In genomic region chr1:173749137-173749536, GRCh38 we compare ENCODE assay signal across 23 cellular contexts. TPM values are rescaled to one million over a fixed set of nuclear protein-coding genes. Genes with fewer than 3 reads are reported as not detected.
DNase-seq lines count a peak whose midpoint lies in the region; ATAC-seq, FAIRE-seq and TF ChIP-seq lines count a peak whose summit lies in the region.
"Had no signal": no experiment of that assay in that cellular context is flagged by ENCODE, and none has a peak within 500 bp of the region (broad histone marks: within the 10 kb centered on the region; RNA-seq: fewer than 3 reads in every experiment).

No MANE protein-coding gene starts in this region.

- H3K4me3 ChIP-seq in A549 (no peak overlapping the region), GM23338 (no peak overlapping the region), adipocyte (ENCODE audit: low read length) (no peak overlapping the region)

- H3K4me1 ChIP-seq in A549 (peaks cover 7% of the 10 kb centered on the region; the same call in 1 of the 3 replicates), GM23338 (ENCODE audit: insufficient read depth) (no peaks in the 10 kb centered on the region), adipocyte (ENCODE audit: control insufficient read depth, insufficient read depth, low read length) (no peaks in the 10 kb centered on the region)

- H3K9me3 Mint-ChIP-seq in GM23338: no peaks in the 10 kb centered on the region
- H3K9me3 Mint-ChIP-seq in activated T-helper 2 cell treated with anti-CD3 and anti-CD28 coated beads, Interferon-gamma antibody, Interleukin-2, Interleukin-4, amounts not matched to agents 10 μg/mL and 5 μg/mL and 100 μg/mL, durations not matched to agents 14 hours and 24 hours and 36 hours: no peaks in the 10 kb centered on the region
- no peaks in the 10 kb centered on the region for H3K9me3 Mint-ChIP-seq in activated CD4-positive, alpha-beta memory T cell treated with anti-CD3 and anti-CD28 coated beads, Interleukin-2, amount 10 ng/mL, durations not matched to agents 7 days and 5 days
- H3K9me3 Mint-ChIP-seq: IgD-negative memory B cell had no signal

- H3K9me3 ChIP-seq in A549: no peaks in the 10 kb centered on the region
- no peaks in the 10 kb centered on the region for H3K9me3 ChIP-seq in adipocyte (ENCODE audit: control insufficient read depth, low read length)
- H3K9me3 ChIP-seq: SK-N-SH had no signal

- ATAC-seq in A549: no peak
- no peak for ATAC-seq in GM23338
- ATAC-seq: HCT116 had no signal

- H3K9me2 ChIP-seq in GM23338 (ENCODE audit: insufficient read depth): no peaks in the 10 kb centered on the region
- H3K9me2 ChIP-seq: SK-N-SH had no signal

- no peak overlapping the region for H2AFZ ChIP-seq in GM23338

- TF ChIP-seq RAD21 in A549 (conservative IDR thresholded peaks at IDR 0.05 in 1 of 2, IDR thresholded peaks at IDR 0.05 in 1 of 2): no peak

- H3K4me3 Mint-ChIP-seq in GM23338: no peak overlapping the region
- H3K4me3 Mint-ChIP-seq in activated T-helper 2 cell treated with anti-CD3 and anti-CD28 coated beads, Interferon-gamma antibody, Interleukin-2, Interleukin-4, amounts not matched to agents 10 μg/mL and 5 μg/mL and 100 μg/mL, durations not matched to agents 14 hours and 24 hours and 36 hours (ENCODE audit: low read depth): no peak overlapping the region
- no peak overlapping the region for H3K4me3 Mint-ChIP-seq in activated CD4-positive, alpha-beta memory T cell treated with anti-CD3 and anti-CD28 coated beads, Interleukin-2, amount 10 ng/mL, durations not matched to agents 7 days and 5 days
- H3K4me3 Mint-ChIP-seq: IgD-negative memory B cell had no signal

- TF ChIP-seq EP300 in A549 (IDR thresholded peaks at IDR 0.05): no peak

- peak overlapping the region; percentile 62 for H3K27ac Mint-ChIP-seq in GM23338
- H3K27ac Mint-ChIP-seq in activated T-helper 2 cell treated with anti-CD3 and anti-CD28 coated beads, Interferon-gamma antibody, Interleukin-2, Interleukin-4, amounts not matched to agents 10 μg/mL and 5 μg/mL and 100 μg/mL, durations not matched to agents 14 hours and 24 hours and 36 hours: no peak overlapping the region
- no peak overlapping the region for H3K27ac Mint-ChIP-seq in activated CD4-positive, alpha-beta memory T cell treated with anti-CD3 and anti-CD28 coated beads, Interleukin-2, amount 10 ng/mL, durations not matched to agents 7 days and 5 days
- H3K27ac Mint-ChIP-seq: IgD-negative memory B cell had no signal

- TF ChIP-seq CTCF in A549 (IDR thresholded peaks at IDR 0.05): no peak
- no peak for TF ChIP-seq CTCF in GM23338 (conservative IDR thresholded peaks at IDR 0.05; ENCODE audit: low read depth in 2 of 2)

- 70% methylated on average over 4 of the region's 4 CpGs for WGBS in A549 (ENCODE audit: missing lambda C conversion rate)

- H3F3A ChIP-seq in GM23338 (replicated peaks; ENCODE audit: low read depth): no peaks in the 10 kb centered on the region

- H3K27me3 Mint-ChIP-seq in GM23338 (ENCODE audit: insufficient read depth, low read depth, poor library complexity): no peaks in the 10 kb centered on the region
- no peaks in the 10 kb centered on the region for H3K27me3 Mint-ChIP-seq in activated T-helper 2 cell treated with anti-CD3 and anti-CD28 coated beads, Interferon-gamma antibody, Interleukin-2, Interleukin-4, amounts not matched to agents 10 μg/mL and 5 μg/mL and 100 μg/mL, durations not matched to agents 14 hours and 24 hours and 36 hours (ENCODE audit: low read depth)
- no peaks in the 10 kb centered on the region for H3K27me3 Mint-ChIP-seq in activated CD4-positive, alpha-beta memory T cell treated with anti-CD3 and anti-CD28 coated beads, Interleukin-2, amount 10 ng/mL, durations not matched to agents 7 days and 5 days
- H3K27me3 Mint-ChIP-seq: IgD-negative memory B cell had no signal

- H3K4me2 ChIP-seq in A549 (peak overlapping the region; percentile 27; the same call in 1 of the 3 replicates), GM23338 (no peak overlapping the region)
- H3K4me2 ChIP-seq: SK-N-SH had no signal

- POLR2A ChIA-PET in A549 (lab: Yijun Ruan, JAX): no interaction called here
- POLR2A ChIA-PET in activated CD4-positive, alpha-beta memory T cell treated with anti-CD3 and anti-CD28 coated beads, Interleukin-2, amount 10 ng/mL, durations not matched to agents 7 days and 5 days (lab: Charles Lee): no interaction called here

- intact Hi-C loops in activated T-helper 2 cell treated with anti-CD3 and anti-CD28 coated beads, Interferon-gamma antibody, Interleukin-2, Interleukin-4, amounts not matched to agents 10 μg/mL and 5 μg/mL and 100 μg/mL, durations not matched to agents 14 hours and 24 hours and 36 hours (cut with micrococcal nuclease): no loop called here

- H3K27ac ChIP-seq in A549 (no peak overlapping the region), GM23338 (ENCODE audit: low read depth) (no peak overlapping the region; the same call in 1 of the 2 replicates)
- H3K27ac ChIP-seq: 22Rv1, C4-2B had no signal

- DNase-seq in A549 (ENCODE audit: low read depth in 1 of 2, low spot score in 1 of 2) (peak in 1 of 2 experiments; percentile 6), GM23338 (ENCODE audit: low spot score) (no peak), adipocyte (ENCODE audit: low read depth) (peak; percentile 6), fibroblast of peridontal ligament (ENCODE audit: extremely low read depth) (peak; percentile 46), kidney glomerular epithelial cell (lab: John Stamatoyannopoulos, UW) (no peak)
- DNase-seq in activated T-helper 2 cell treated with anti-CD3 and anti-CD28 coated beads, Interferon-gamma antibody, Interleukin-2, Interleukin-4, amounts not matched to agents 10 μg/mL and 5 μg/mL and 100 μg/mL, durations not matched to agents 14 hours and 24 hours and 36 hours (ENCODE audit: low spot score): no peak
- DNase-seq in stimulated activated CD4-positive, alpha-beta T cell treated with anti-CD3 and anti-CD28 coated beads, Interleukin-4, amount 100 ng/mL, for 1 hour: no peak
- no peak for DNase-seq in activated CD4-positive, alpha-beta memory T cell treated with anti-CD3 and anti-CD28 coated beads, Interleukin-2, amount 10 ng/mL, durations not matched to agents 7 days and 5 days
- DNase-seq: GOT3, Karpas-422, NCI-H1694, NCI-H2081, NCI-H2171 treated with DMSO at 0.1 percent for 48 hours, NCI-H446, NCI-H526, RPMI8226, SHP77 treated with DMSO at 0.1 percent for 48 hours, SK-N-SH had no signal

- CTCF ChIA-PET in A549 (lab: Yijun Ruan, JAX): no interaction called here
- CTCF ChIA-PET in activated CD4-positive, alpha-beta memory T cell treated with anti-CD3 and anti-CD28 coated beads, Interleukin-2, amount 10 ng/mL, durations not matched to agents 7 days and 5 days (lab: Charles Lee): no interaction called here

- no peak for FAIRE-seq in A549 (lab: Jason Lieb, UNC)
- FAIRE-seq: HTR-8/SVneo had no signal

- H3K79me2 ChIP-seq in GM23338 (replicated peaks; ENCODE audit: insufficient read depth): peaks cover 3% of the 10 kb centered on the region

- H3K27me3 ChIP-seq in GM23338 (ENCODE audit: insufficient read depth) (no peaks in the 10 kb centered on the region), adipocyte (replicated peaks; ENCODE audit: control insufficient read depth, insufficient read depth, low read length) (no peaks in the 10 kb centered on the region)

- TF ChIP-seq POLR2A in A549 (IDR thresholded peaks at IDR 0.05; ENCODE audit: low read length): no peak

- no peaks in the 10 kb centered on the region for H3K4me1 Mint-ChIP-seq in GM23338
- H3K4me1 Mint-ChIP-seq in activated T-helper 2 cell treated with anti-CD3 and anti-CD28 coated beads, Interferon-gamma antibody, Interleukin-2, Interleukin-4, amounts not matched to agents 10 μg/mL and 5 μg/mL and 100 μg/mL, durations not matched to agents 14 hours and 24 hours and 36 hours (ENCODE audit: low read depth): peaks cover 1% of the 10 kb centered on the region
- H3K4me1 Mint-ChIP-seq in activated CD4-positive, alpha-beta memory T cell treated with anti-CD3 and anti-CD28 coated beads, Interleukin-2, amount 10 ng/mL, durations not matched to agents 7 days and 5 days: peaks cover 3% of the 10 kb centered on the region

- H3K36me3 Mint-ChIP-seq in GM23338 (ENCODE audit: low read depth): no peaks in the 10 kb centered on the region
- H3K36me3 Mint-ChIP-seq in activated T-helper 2 cell treated with anti-CD3 and anti-CD28 coated beads, Interferon-gamma antibody, Interleukin-2, Interleukin-4, amounts not matched to agents 10 μg/mL and 5 μg/mL and 100 μg/mL, durations not matched to agents 14 hours and 24 hours and 36 hours (ENCODE audit: low read depth): peaks cover 26% of the 10 kb centered on the region
- H3K36me3 Mint-ChIP-seq in activated CD4-positive, alpha-beta memory T cell treated with anti-CD3 and anti-CD28 coated beads, Interleukin-2, amount 10 ng/mL, durations not matched to agents 7 days and 5 days (ENCODE audit: low read depth): peaks cover 19% of the 10 kb centered on the region

- no peak overlapping the region for H3K9ac ChIP-seq in adipocyte (ENCODE audit: low read length)
- H3K9ac ChIP-seq: SK-N-SH had no signal

- no peaks in the 10 kb centered on the region for H4K20me1 ChIP-seq in GM23338 (replicated peaks; ENCODE audit: insufficient read depth)

- H3K36me3 ChIP-seq in GM23338 (ENCODE audit: insufficient read depth) (no peaks in the 10 kb centered on the region), adipocyte (ENCODE audit: control insufficient read depth, insufficient read depth, low read length, severe bottlenecking) (peaks cover 39% of the 10 kb centered on the region)

TF ChIP-seq in A549, 52 proteins besides CTCF, POLR2A, EP300 and RAD21 (continues in another document):
- TF ChIP-seq EHMT2 (IDR thresholded peaks at IDR 0.05; ENCODE audit: low read depth): no peak
- no peak for TF ChIP-seq FOSL2 (IDR thresholded peaks at IDR 0.05)
- TF ChIP-seq FOSL2 (CRISPR knock-in tag; IDR thresholded peaks at IDR 0.05): no peak
- TF ChIP-seq ZNF302 (CRISPR knock-in tag; IDR thresholded peaks at IDR 0.05): no peak

TF ChIP-seq in GM23338, 12 proteins besides CTCF, POLR2A, EP300 and RAD21 (continues in another document):
- TF ChIP-seq EZH2 (IDR thresholded peaks at IDR 0.05; ENCODE audit: low read depth, unreplicated experiment): no peak

RNA-seq across cellular contexts. Expression of gene KLHL20, which starts 34.4 kb away (rescaled TPM):
- polyA plus RNA-seq in A549 (2011; rRNA removed) (15.8 and 16.9 TPM in 2 replicates), A549 (2017; fragmentation: RNase III; extraction: RNeasy Plus Mini Kit Qiagen cat#74134 plus additional on column Dnase treatment) (11.4 to 12.5 TPM (median 12.0 TPM) in 3 replicates), GM23338 (2016; fragmentation: Nextera tagmentation; extraction: Ambion mirVana) (11.8 and 12.3 TPM in 2 replicates)
- 5.9 and 6.5 TPM in 2 replicates for polyA plus RNA-seq in A549 (2012; cell fraction: cytosol; rRNA removed)
- polyA plus RNA-seq in A549 (2012; cell fraction: nucleus; rRNA removed): 3.5 and 7.9 TPM in 2 replicates
- 13.4 and 14.2 TPM in 2 replicates for polyA minus RNA-seq in A549 (2011; rRNA and poly(A)+ RNA removed)
- 7.9 and 14.5 TPM in 2 replicates for total RNA-seq in GM23338 (2014; rRNA removed; shearing (Covaris generic))
- 15.4 and 17.6 TPM in 2 replicates for total RNA-seq in activated T-helper 2 cell treated with anti-CD3 and anti-CD28 coated beads, Interferon-gamma antibody, Interleukin-2, Interleukin-4, amounts not matched to agents 10 μg/mL and 5 μg/mL and 100 μg/mL, durations not matched to agents 14 hours and 24 hours and 36 hours
- total RNA-seq in activated CD4-positive, alpha-beta memory T cell treated with anti-CD3 and anti-CD28 coated beads, Interleukin-2, amount 10 ng/mL, durations not matched to agents 7 days and 5 days: 10 to 100 TPM; 17.7 to 18.9 TPM

Comparison
In these comparisons a context has a peak if more than half of its experiments do, and no peak if none do; other contexts are left out.
1. DNase-seq: peak in adipocyte (single experiment) and fibroblast of peridontal ligament (single experiment); none in GM23338 (single experiment), activated T-helper 2 cell treated with anti-CD3 and anti-CD28 coated beads, Interferon-gamma antibody, Interleukin-2, Interleukin-4, amounts not matched to agents 10 μg/mL and 5 μg/mL and 100 μg/mL, durations not matched to agents 14 hours and 24 hours and 36 hours (single experiment), kidney glomerular epithelial cell (single experiment), stimulated activated CD4-positive, alpha-beta T cell treated with anti-CD3 and anti-CD28 coated beads, Interleukin-4, amount 100 ng/mL, for 1 hour (single experiment) and activated CD4-positive, alpha-beta memory T cell treated with anti-CD3 and anti-CD28 coated beads, Interleukin-2, amount 10 ng/mL, durations not matched to agents 7 days and 5 days (single experiment).